In genomic region chr4:157751631-157752030, GRCh38 we compare ENCODE assay signal across 23 cellular contexts.
"Had no signal": no experiment of that assay in that cellular context is flagged by ENCODE, and none has a peak within 500 bp of the region (broad histone marks: within the 10 kb centered on the region; RNA-seq: fewer than 3 reads in every experiment).

No MANE protein-coding gene starts in this region.

- H3K27ac ChIP-seq: colonic mucosa, dorsolateral prefrontal cortex, epithelial cell of prostate, esophagus squamous epithelium, foreskin keratinocyte, gastroesophageal sphincter, heart left ventricle, hepatocyte, left lung, lower lobe of right lung had no signal

- ATAC-seq: esophagus mucosa, foreskin keratinocyte, gastroesophageal sphincter, heart left ventricle, left cardiac atrium, left lung, left ventricle myocardium superior, lower lobe of right lung, mucosa of descending colon had no signal

- H3K9me3 ChIP-seq: colonic mucosa, esophagus squamous epithelium, gastroesophageal sphincter, lower lobe of right lung, mucosa of descending colon had no signal

- H3K4me1 ChIP-seq: colonic mucosa, esophagus squamous epithelium, foreskin keratinocyte, gastroesophageal sphincter, heart left ventricle, left lung, lower lobe of right lung had no signal

- DNase-seq: colonic mucosa; dorsolateral prefrontal cortex; effector CD4-positive, alpha-beta T cell; effector memory CD4-positive, alpha-beta T cell; erythroblast; esophagus squamous epithelium; foreskin keratinocyte; heart left ventricle; hypothalamus; immature natural killer cell; left cardiac atrium; left lung; left ventricle myocardium superior; lower lobe of right lung; mesenchymal stem cell; mucosa of descending colon; naive B cell had no signal

- H3K27me3 ChIP-seq: colonic mucosa, dorsolateral prefrontal cortex, esophagus squamous epithelium, foreskin keratinocyte, gastroesophageal sphincter, heart left ventricle, hepatocyte, left lung had no signal

- FAIRE-seq: frontal cortex, keratinocyte had no signal

- H2AFZ ChIP-seq: hepatocyte had no signal

- H3K79me2 ChIP-seq: hepatocyte had no signal

- H3K4me3 ChIP-seq: colonic mucosa, dorsolateral prefrontal cortex, esophagus squamous epithelium, gastroesophageal sphincter, heart left ventricle, hepatocyte, left lung, lower lobe of right lung, mucosa of descending colon had no signal

- H3K36me3 ChIP-seq: colonic mucosa, esophagus squamous epithelium, gastroesophageal sphincter, heart left ventricle, left lung, lower lobe of right lung had no signal

- H3K4me2 ChIP-seq: hepatocyte had no signal
